Comparison of ENCODE assay signal across 6 cellular contexts in the genomic region with DNA sequence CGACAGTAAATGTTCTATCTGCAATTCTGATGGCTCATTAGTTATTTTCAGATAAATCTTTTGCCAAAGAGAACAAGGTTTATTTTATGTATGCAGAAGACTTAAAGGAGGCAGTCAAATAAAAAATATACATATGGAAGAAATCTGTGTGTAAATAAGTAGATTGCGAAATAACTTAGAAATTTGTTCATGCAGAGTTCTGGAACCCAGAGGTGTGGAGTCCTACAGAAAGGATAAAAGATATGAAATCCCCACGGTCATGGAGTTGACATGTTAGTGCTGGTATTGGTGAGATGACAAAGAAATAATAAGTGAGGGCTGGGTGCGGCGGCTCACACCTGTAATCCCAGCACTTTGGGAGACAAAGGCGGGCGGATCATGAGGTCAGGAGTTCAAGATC.
"Had no signal": no experiment of that assay in that cellular context is flagged by ENCODE, and none has a peak within 500 bp of the region (broad histone marks: within the 10 kb centered on the region; RNA-seq: fewer than 3 reads in every experiment).

No MANE protein-coding gene starts in this region.

- FAIRE-seq: HTR-8/SVneo had no signal

- H3K27ac ChIP-seq: KMS-11 had no signal

- H3K9ac ChIP-seq: KMS-11 had no signal

- ATAC-seq: GM23338 had no signal

- DNase-seq: H9, HCEC 1CT, KBM-7 had no signal

- H2AFZ ChIP-seq: GM23338 had no signal

- H3K4me3 ChIP-seq: GM23338 had no signal

- H3K4me2 ChIP-seq: GM23338, KMS-11 had no signal
